ENCODE assay signal across 1 cellular context in genomic region chr21:46018615-46019014, GRCh38.
TF ChIP-seq lines count a peak whose summit lies in the region.

No MANE protein-coding gene starts in this region.

TF ChIP-seq in K562, 482 proteins besides CTCF, POLR2A, EP300 and RAD21 (continued from another document):
- TF ChIP-seq ZNF217 (CRISPR knock-in tag; IDR thresholded peaks at IDR 0.05) (no peak), ZBTB11 (CRISPR knock-in tag; IDR thresholded peaks at IDR 0.05) (no peak), TAL1 (IDR thresholded peaks at IDR 0.05) (no peak), ESRRA (IDR thresholded peaks at IDR 0.05; ENCODE audit: borderline replicate concordance, low read depth) (peak; percentile 70; the same call in 1 of the 2 replicates), ZNF274 (IDR thresholded peaks at IDR 0.05; ENCODE audit: borderline replicate concordance, low read depth, low read length) (no peak)
